21 cellular contexts compared by ENCODE assay signal in genomic region chr2:32775954-32776353, GRCh38.
"Had no signal": no experiment of that assay in that cellular context is flagged by ENCODE, and none has a peak within 500 bp of the region (broad histone marks: within the 10 kb centered on the region; RNA-seq: fewer than 3 reads in every experiment).

No MANE protein-coding gene starts in this region.

- ATAC-seq: foreskin keratinocyte; left colon; left ventricle myocardium superior; naive thymus-derived CD4-positive, alpha-beta T cell; psoas muscle; right lobe of liver; stimulated activated naive B cell treated with anti-CD40 and anti-IgM and Interleukin-4, amounts not matched to agents 10 μg/mL and 1 μg/mL and 100 μg/mL, for 72 hours had no signal

- H3K4me3 Mint-ChIP-seq: endodermal cell; naive thymus-derived CD4-positive, alpha-beta T cell; stimulated activated naive B cell treated with anti-CD40 and anti-IgM and Interleukin-4, amounts not matched to agents 10 μg/mL and 1 μg/mL and 100 μg/mL, for 72 hours had no signal

- H3K4me3 ChIP-seq: colonic mucosa, lung, psoas muscle, right lobe of liver had no signal

- H3K9me3 ChIP-seq: colonic mucosa, neutrophil had no signal

- H3K4me1 ChIP-seq: colonic mucosa, foreskin keratinocyte, psoas muscle, right lobe of liver had no signal

- DNase-seq: colonic mucosa; dermis blood vessel endothelial cell; effector CD4-positive, alpha-beta T cell; endodermal cell; erythroblast; foreskin keratinocyte; head of caudate nucleus; hippocampal formation; left colon; left ventricle myocardium superior; mesenchymal stem cell; naive thymus-derived CD4-positive, alpha-beta T cell; psoas muscle; retina; right lobe of liver; stimulated activated CD4-positive, alpha-beta T cell treated with anti-CD3 and anti-CD28 coated beads, Interleukin-1b, Interleukin-23, amount 100 ng/mL, for 48 hours; stimulated activated CD4-positive, alpha-beta T cell treated with anti-CD3 and anti-CD28 coated beads, Interleukin-4, amount 100 ng/mL, for 24 hours; stimulated activated naive B cell treated with anti-CD40 and anti-IgM and Interleukin-4, amounts not matched to agents 10 μg/mL and 1 μg/mL and 100 μg/mL, for 72 hours; trophoblast cell had no signal

- H3K27me3 Mint-ChIP-seq: naive thymus-derived CD4-positive, alpha-beta T cell; stimulated activated naive B cell treated with anti-CD40 and anti-IgM and Interleukin-4, amounts not matched to agents 10 μg/mL and 1 μg/mL and 100 μg/mL, for 72 hours had no signal

- H3K36me3 ChIP-seq: colonic mucosa, neutrophil, right lobe of liver had no signal

- H3K27me3 ChIP-seq: colonic mucosa, foreskin keratinocyte, neutrophil, right lobe of liver had no signal

- H3K27ac ChIP-seq: colonic mucosa, foreskin keratinocyte, neutrophil, psoas muscle, right lobe of liver had no signal

- H3K27ac Mint-ChIP-seq: endodermal cell; stimulated activated naive B cell treated with anti-CD40 and anti-IgM and Interleukin-4, amounts not matched to agents 10 μg/mL and 1 μg/mL and 100 μg/mL, for 72 hours had no signal

- H3K4me1 Mint-ChIP-seq: naive thymus-derived CD4-positive, alpha-beta T cell; stimulated activated naive B cell treated with anti-CD40 and anti-IgM and Interleukin-4, amounts not matched to agents 10 μg/mL and 1 μg/mL and 100 μg/mL, for 72 hours had no signal
